In genomic region chrY:6911272-6911995, GRCh38 we compare ENCODE assay signal across 1 cellular context.
A peak's percentile ranks its signal among the peaks of the same experiment; 100 is the strongest.
TF ChIP-seq lines count a peak whose summit lies in the region.

Gene AMELY, minus strand, starts transcription at chrY:6911752. Its CDS starts 39,144 bp downstream, at chrY:6872608.

TF ChIP-seq in H1, 55 proteins besides CTCF, POLR2A, EP300 and RAD21 (continued from another document):
- TF ChIP-seq NANOG (IDR thresholded peaks at IDR 0.05; ENCODE audit: insufficient read depth, low read depth, low read length, poor library complexity, severe bottlenecking) (no peak), ASH2L (IDR thresholded peaks at IDR 0.05; ENCODE audit: low read length) (peak; percentile 53), RBBP5 (IDR thresholded peaks at IDR 0.05; ENCODE audit: borderline replicate concordance, low read depth, low read length) (0 out of 2 replicates have a peak, but pooled peaks have one; percentile 3), KDM1A (IDR thresholded peaks at IDR 0.05; ENCODE audit: borderline replicate concordance, low read length) (no peak)
